15 cellular contexts compared by ENCODE assay signal in genomic region chr7:40231796-40232195, GRCh38.
"Had no signal": no experiment of that assay in that cellular context is flagged by ENCODE, and none has a peak within 500 bp of the region (broad histone marks: within the 10 kb centered on the region; RNA-seq: fewer than 3 reads in every experiment).

No MANE protein-coding gene starts in this region.

- ATAC-seq: effector memory CD8-positive, alpha-beta T cell; left cardiac atrium; lower lobe of right lung; naive thymus-derived CD8-positive, alpha-beta T cell; stimulated activated naive CD8-positive, alpha-beta T cell treated with anti-CD3 and anti-CD28 coated beads, Interleukin-15, Interleukin-2, amounts not matched to agents 100 U/mL and 50 U/mL, for 24 hours had no signal

- H3K27ac ChIP-seq: epithelial cell of prostate, lower lobe of right lung, prostate gland, suprapubic skin had no signal

- H3K4me3 ChIP-seq: lower lobe of right lung, prostate gland, suprapubic skin had no signal

- H3K36me3 ChIP-seq: lower lobe of right lung, prostate gland, suprapubic skin had no signal

- H3K4me1 ChIP-seq: lower lobe of right lung, prostate gland, suprapubic skin had no signal

- H3K9me3 ChIP-seq: lower lobe of right lung, prostate gland, suprapubic skin had no signal

- H3K27me3 ChIP-seq: suprapubic skin had no signal

- DNase-seq: activated CD4-positive, alpha-beta memory T cell treated with anti-CD3 and anti-CD28 coated beads for 36 hours; activated CD4-positive, alpha-beta T cell treated with anti-CD3 and anti-CD28 coated beads for 1 hour; activated gamma-delta T cell treated with Interleukin-2 at 50 U/mL for 16 hours; activated naive CD8-positive, alpha-beta T cell treated with anti-CD3 and anti-CD28 coated beads for 36 hours; activated T-cell treated with anti-CD3 and anti-CD28 coated beads, Interleukin-2, amount 50 U/mL, for 48 hours; central memory CD4-positive, alpha-beta T cell; effector memory CD8-positive, alpha-beta T cell; left cardiac atrium; lower lobe of right lung; stimulated activated CD4-positive, alpha-beta T cell treated with anti-CD3 and anti-CD28 coated beads, Interleukin-2, amount 100 ng/mL, for 24 hours; stimulated activated naive CD8-positive, alpha-beta T cell treated with anti-CD3 and anti-CD28 coated beads, Interleukin-15, Interleukin-2, amounts not matched to agents 100 U/mL and 50 U/mL, for 24 hours had no signal
